ENCODE assay signal across 13 cellular contexts in the genomic region with DNA sequence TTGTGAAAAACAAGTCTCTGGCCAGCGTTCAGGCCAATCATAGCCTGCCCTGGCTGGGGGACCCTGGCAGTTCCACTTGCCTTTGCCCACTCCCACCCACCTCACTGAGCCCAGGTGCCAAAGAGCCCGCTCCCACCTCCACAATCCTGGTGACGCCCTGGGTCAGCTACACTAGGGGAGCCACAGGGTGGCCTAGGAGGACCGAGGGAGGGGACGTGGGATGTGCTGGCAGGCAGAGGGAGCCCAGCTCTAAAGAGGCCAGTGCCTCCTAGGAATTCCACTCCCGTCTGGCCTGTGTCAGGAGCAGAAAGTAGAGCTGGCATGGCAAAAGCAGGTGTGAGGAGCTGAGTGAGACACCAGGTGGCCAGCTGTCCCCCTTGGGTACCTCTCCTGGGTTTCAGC. TPM values are rescaled to one million over a fixed set of nuclear protein-coding genes. Genes with fewer than 3 reads are reported as not detected.
DNase-seq lines count a peak whose midpoint lies in the region; ATAC-seq and TF ChIP-seq lines count a peak whose summit lies in the region.
"Had no signal": no experiment of that assay in that cellular context is flagged by ENCODE, and none has a peak within 500 bp of the region (broad histone marks: within the 10 kb centered on the region; RNA-seq: fewer than 3 reads in every experiment).

No MANE protein-coding gene starts in this region.

- TF ChIP-seq CTCF in breast epithelium (IDR thresholded peaks at IDR 0.05) = no peak
- no peak for TF ChIP-seq CTCF in mammary epithelial cell (conservative IDR thresholded peaks at IDR 0.05 in 1 of 2, IDR thresholded peaks at IDR 0.05 in 1 of 2; ENCODE audit: extremely low read depth in 1 of 2, insufficient read depth in 1 of 2, low read depth in 1 of 2, low read length in 2 of 2)
- TF ChIP-seq CTCF in liver (IDR thresholded peaks at IDR 0.05; ENCODE audit: low read depth, low read length, missing input control) = no peak

- dilution Hi-C loops in mammary epithelial cell (cut with HindIII; ENCODE audit: low sequenced_read_pairs) = no loop called here

- TF ChIP-seq RAD21 in liver (IDR thresholded peaks at IDR 0.05) = no peak

- H3K9ac ChIP-seq in mammary epithelial cell (ENCODE audit: insufficient read depth, low read length) (no peak overlapping the region), liver (ENCODE audit: low read depth in 1 of 2, low read length in 2 of 2) (no peak overlapping the region)

- peaks cover 5 to 10% of the 10 kb centered on the region in 2 donors for H3K27me3 Mint-ChIP-seq in CD4-positive, alpha-beta memory T cell

- no peaks in the 10 kb centered on the region for H4K20me1 ChIP-seq in mammary epithelial cell (ENCODE audit: insufficient read depth, low read length)

- H3K4me1 Mint-ChIP-seq in CD4-positive, alpha-beta memory T cell = no peaks in the 10 kb centered on the region

- ATAC-seq in aorta (ENCODE audit: low FRiP score) (peak; percentile 61), GM19452 (IDR thresholded peaks at IDR 0.05; ENCODE audit: unreplicated experiment) (no peak)
- ATAC-seq: A549 had no signal

- DNase-seq in breast epithelium (ENCODE audit: low spot score in 2 of 2) (peak in 1 of 2 donors; percentile 49), mammary epithelial cell (no peak), renal cortical epithelial cell (ENCODE audit: low read depth) (peak; percentile 66), aorta (no peak), T-helper 1 cell (no peak)
- no peak for DNase-seq in CD4-positive, alpha-beta memory T cell
- DNase-seq: activated CD4-positive, alpha-beta T cell treated with anti-CD3 and anti-CD28 coated beads for 4 hours; activated gamma-delta T cell; Calu3; NCI-H2107 had no signal

- no peaks in the 10 kb centered on the region for H3K36me3 ChIP-seq in breast epithelium
- no peaks in the 10 kb centered on the region for H3K36me3 ChIP-seq in mammary epithelial cell (ENCODE audit: insufficient read depth, low read length)
- H3K36me3 ChIP-seq in liver (ENCODE audit: control insufficient read depth in 4 of 4, insufficient read depth in 3 of 4, low read depth in 1 of 4, low read length in 3 of 4) = no peaks in the 10 kb centered on the region
- no peaks in the 10 kb centered on the region for H3K36me3 ChIP-seq in aorta (ENCODE audit: control insufficient read depth in 1 of 2, insufficient read depth in 2 of 2, low read length in 1 of 2)
- no peaks in the 10 kb centered on the region for H3K36me3 ChIP-seq in CD4-positive, alpha-beta memory T cell (ENCODE audit: insufficient read depth, low read length)

- WGBS in mammary epithelial cell (ENCODE audit: low coverage, missing lambda C conversion rate) = 28% methylated on average over 4 of the region's 6 CpGs
- WGBS in liver = 88% methylated on average over 6 of the region's 6 CpGs
- 3 to 8% methylated on average over 6 of the region's 6 CpGs for WGBS in aorta, 2 donors

- CTCF ChIA-PET in mammary epithelial cell (lab: Charles Lee; ENCODE audit: low non-redundant PET) = no interaction called here
- CTCF ChIA-PET in CD4-positive, alpha-beta memory T cell (lab: Charles Lee; ENCODE audit: partially characterized antibody) = no interaction called here

- H3K9me3 ChIP-seq in breast epithelium (no peaks in the 10 kb centered on the region), mammary epithelial cell (replicated peaks; ENCODE audit: insufficient read depth, low read length) (no peaks in the 10 kb centered on the region), liver (ENCODE audit: control insufficient read depth in 4 of 4, low read length in 3 of 4) (no peaks in the 10 kb centered on the region), aorta (ENCODE audit: control insufficient read depth, low read length) (no peaks in the 10 kb centered on the region)
- H3K9me3 ChIP-seq in CD4-positive, alpha-beta memory T cell (ENCODE audit: control insufficient read depth in 1 of 2, low read length in 2 of 2) = no peaks in the 10 kb centered on the region
- H3K9me3 ChIP-seq: A549 had no signal

- no peak overlapping the region for H3K4me3 Mint-ChIP-seq in CD4-positive, alpha-beta memory T cell

- no peak for TF ChIP-seq POLR2A in breast epithelium (IDR thresholded peaks at IDR 0.05)

- H3K79me2 ChIP-seq in mammary epithelial cell (ENCODE audit: insufficient read depth, low read length) = no peaks in the 10 kb centered on the region

- in situ Hi-C loops in mammary epithelial cell (cut with MboI; ENCODE audit: low sequenced_read_pairs in 2 of 2) = no loop called here

- H3K9me3 Mint-ChIP-seq in CD4-positive, alpha-beta memory T cell = peaks cover 0 to 2% (median 0%) of the 10 kb centered on the region in 8 donors

- no peak overlapping the region for H3K4me2 ChIP-seq in mammary epithelial cell (ENCODE audit: insufficient read depth, low read depth, low read length)
- H3K4me2 ChIP-seq: A549 had no signal

- H3K4me1 ChIP-seq in breast epithelium (peaks cover 17 to 50% of the 10 kb centered on the region in 2 donors), mammary epithelial cell (ENCODE audit: insufficient read depth, low read length) (no peaks in the 10 kb centered on the region), liver (ENCODE audit: control insufficient read depth in 4 of 4, insufficient read depth in 4 of 4, low read length in 3 of 4) (peaks cover 5 to 16% (median 12%) of the 10 kb centered on the region in 4 donors), aorta (ENCODE audit: control insufficient read depth in 1 of 2, insufficient read depth in 2 of 2, low read length in 2 of 2) (peaks cover 0 to 5% of the 10 kb centered on the region in 2 donors)
- no peaks in the 10 kb centered on the region for H3K4me1 ChIP-seq in CD4-positive, alpha-beta memory T cell (ENCODE audit: insufficient read depth, low read length)

- no peaks in the 10 kb centered on the region for H3K36me3 Mint-ChIP-seq in CD4-positive, alpha-beta memory T cell

- POLR2A ChIA-PET in CD4-positive, alpha-beta memory T cell (lab: Charles Lee; ENCODE audit: partially characterized antibody) = no interaction called here

- intact Hi-C loops in breast epithelium (cut with DNase I; ENCODE audit: low total_unique reads) (loop anchor here (5.0 kb wide), 1 partner anchor 759 kb away; the partner anchor contains the start of gene TTLL4), mammary epithelial cell (cut with micrococcal nuclease) (no loop called here), aorta (cut with DNase I) (no loop called here)
- intact Hi-C loops in CD4-positive, alpha-beta memory T cell (cut with micrococcal nuclease) = no loop called here

- H3K27me3 ChIP-seq in breast epithelium (no peaks in the 10 kb centered on the region), mammary epithelial cell (ENCODE audit: insufficient read depth, low read length) (peaks cover 5% of the 10 kb centered on the region), liver (ENCODE audit: control insufficient read depth in 4 of 4, insufficient read depth in 4 of 4, low read length in 3 of 4) (no peaks in the 10 kb centered on the region), aorta (ENCODE audit: control insufficient read depth in 1 of 2, insufficient read depth in 2 of 2, low read length in 1 of 2) (no peaks in the 10 kb centered on the region)
- no peaks in the 10 kb centered on the region for H3K27me3 ChIP-seq in CD4-positive, alpha-beta memory T cell (ENCODE audit: insufficient read depth, low read length)

- no TSS peak for BruUV-seq in mammary epithelial cell (replicated peaks; lab: Mats Ljungman, UMichigan)

- H3K4me3 ChIP-seq in breast epithelium (no peak overlapping the region), mammary epithelial cell (replicated peaks in 1 of 3; ENCODE audit: insufficient read depth in 1 of 3, low read depth in 2 of 3, low read length in 3 of 3) (no peak overlapping the region), liver (ENCODE audit: low read depth in 1 of 3, low read length in 3 of 3) (no peak overlapping the region), aorta (ENCODE audit: low read length in 2 of 2) (no peak overlapping the region)
- H3K4me3 ChIP-seq in CD4-positive, alpha-beta memory T cell (ENCODE audit: low read length in 2 of 2) = no peak overlapping the region
- H3K4me3 ChIP-seq: A549 had no signal

- peak overlapping the region; percentile 65 to 89 for H3K27ac ChIP-seq in breast epithelium
- no peak overlapping the region for H3K27ac ChIP-seq in mammary epithelial cell (ENCODE audit: insufficient read depth, low read depth, low read length)
- H3K27ac ChIP-seq in liver (ENCODE audit: low read depth in 1 of 2, low read length in 2 of 2) = peak overlapping the region; percentile 6 to 39
- H3K27ac ChIP-seq in aorta (ENCODE audit: low read depth in 1 of 2, low read length in 2 of 2) = peak overlapping the region; percentile 79 to 89
- no peak overlapping the region for H3K27ac ChIP-seq in CD4-positive, alpha-beta memory T cell (ENCODE audit: low read depth, low read length)
- H3K27ac ChIP-seq: A549 had no signal

- H2AFZ ChIP-seq in mammary epithelial cell (ENCODE audit: low read depth, low read length) = no peak overlapping the region

- no peak overlapping the region for H3K27ac Mint-ChIP-seq in CD4-positive, alpha-beta memory T cell

TF ChIP-seq in liver, 16 proteins besides CTCF, POLR2A, EP300 and RAD21 (continues in another document):
- TF ChIP-seq NR2F2 (IDR thresholded peaks at IDR 0.05) = peak; percentile 5
- no peak for TF ChIP-seq HNF4G (IDR thresholded peaks at IDR 0.05)

RNA-seq across cellular contexts. Expression of gene TNS1, which starts 49.3 kb away (rescaled TPM):
- total RNA-seq in breast epithelium (100 to 1,000 TPM; 141 to 577 (median 154) TPM), mammary epithelial cell (10 to 100 TPM in 1 of 2 donors, under 1 TPM in 1; 0.80 to 20.0 TPM), liver (100 to 1,000 TPM in 1 of 2 donors, 10 to 100 TPM in 1; 91.6 to 128 TPM), renal cortical epithelial cell (36.1 and 206 TPM in 2 replicates), aorta (1,000 to 10,000 TPM; 1,456 to 1,949 TPM)
- polyA plus RNA-seq in mammary epithelial cell (0.46 TPM), liver (10 to 100 TPM; 16.3 to 23.0 TPM), aorta (100 to 1,000 TPM; 303 to 404 TPM)
- polyA minus RNA-seq in mammary epithelial cell = 11.9 TPM
- 1 to 10 TPM in 1 of 2 experiments, under 1 TPM in 1; 0.78 to 1.2 TPM for total RNA-seq in CD4-positive, alpha-beta memory T cell
- not detected for polyA plus RNA-seq in CD4-positive, alpha-beta memory T cell

Comparison
In these comparisons a context has a peak if more than half of its experiments do, and no peak if none do; other contexts are left out.
1. H3K27ac ChIP-seq: peak in breast epithelium (2 of 2), liver (2 of 2) and aorta (2 of 2); none in mammary epithelial cell (single experiment) and CD4-positive, alpha-beta memory T cell (single experiment).